In genomic region chr1:41239988-41240610, GRCh38 we compare ENCODE assay signal across 9 cellular contexts. TPM values are rescaled to one million over a fixed set of nuclear protein-coding genes. Genes with fewer than 3 reads are reported as not detected.
DNase-seq lines count a peak whose midpoint lies in the region; ATAC-seq and TF ChIP-seq lines count a peak whose summit lies in the region.
"Had no signal": no experiment of that assay in that cellular context is flagged by ENCODE, and none has a peak within 500 bp of the region (broad histone marks: within the 10 kb centered on the region; RNA-seq: fewer than 3 reads in every experiment).

No MANE protein-coding gene starts in this region.

- peaks cover 0 to 7% of the 10 kb centered on the region in 2 donors for H3K36me3 Mint-ChIP-seq in CD4-positive, alpha-beta memory T cell
- H3K36me3 Mint-ChIP-seq in stimulated activated memory B cell treated with anti-CD40 and anti-IgM and Interleukin-4, amounts not matched to agents 10 μg/mL and 1 μg/mL and 100 μg/mL, for 72 hours: no peaks in the 10 kb centered on the region

- no peak overlapping the region for H2AFZ ChIP-seq in SK-N-SH (ENCODE audit: low read depth)

- ATAC-seq in stimulated activated memory B cell treated with anti-CD40 and anti-IgM and Interleukin-4, amounts not matched to agents 10 μg/mL and 1 μg/mL and 100 μg/mL, for 72 hours: no peak
- ATAC-seq in HG03521 (IDR thresholded peaks at IDR 0.05; ENCODE audit: unreplicated experiment) (no peak), GM21528 (IDR thresholded peaks at IDR 0.05; ENCODE audit: low FRiP score, unreplicated experiment) (no peak)
- ATAC-seq in activated CD4-positive, CD25-positive, alpha-beta regulatory T cell treated with anti-CD3 and anti-CD28 coated beads, Interleukin-2, amount 50 U/mL, for 24 hours: no peak

- peaks cover 30% of the 10 kb centered on the region for H4K20me1 ChIP-seq in SK-N-SH (ENCODE audit: insufficient read depth)

- H3K27me3 ChIP-seq in CD4-positive, alpha-beta memory T cell (ENCODE audit: insufficient read depth, low read length): no peaks in the 10 kb centered on the region
- no peaks in the 10 kb centered on the region for H3K27me3 ChIP-seq in SK-N-SH (ENCODE audit: insufficient read depth)
- H3K27me3 ChIP-seq: SJSA1 had no signal

- no peak overlapping the region for H3K4me3 ChIP-seq in CD4-positive, alpha-beta memory T cell (ENCODE audit: low read length in 2 of 2)
- no peak overlapping the region for H3K4me3 ChIP-seq in HEK293 (ENCODE audit: low read depth, low read length)
- H3K4me3 ChIP-seq in SK-N-SH (ENCODE audit: low read depth in 2 of 2, low read length in 1 of 2): no peak overlapping the region
- H3K4me3 ChIP-seq in fibroblast of the aortic adventitia (ENCODE audit: low read depth, low read length): no peak overlapping the region

- POLR2A ChIA-PET in CD4-positive, alpha-beta memory T cell (lab: Charles Lee; ENCODE audit: partially characterized antibody): interaction anchor here (0.7 to 2.3 kb wide), 2 partner anchors 237 to 260 kb away, joined by 3 to 9 read pairs; partner anchors contain the start of gene CTPS1
- POLR2A ChIA-PET in HEK293 (lab: Yijun Ruan, JAX) (interaction anchor here (0.6 kb wide), 1 partner anchor 26 kb away, joined by 3 read pairs; no protein-coding TSS in a partner anchor), SK-N-SH (lab: Yijun Ruan, JAX) (no interaction called here)

- peak overlapping the region; percentile 18 to 95 (median 89) for H3K27ac Mint-ChIP-seq in CD4-positive, alpha-beta memory T cell
- H3K27ac Mint-ChIP-seq in stimulated activated memory B cell treated with anti-CD40 and anti-IgM and Interleukin-4, amounts not matched to agents 10 μg/mL and 1 μg/mL and 100 μg/mL, for 72 hours: peak overlapping the region; percentile 78

- no peaks in the 10 kb centered on the region for H3K9me3 Mint-ChIP-seq in CD4-positive, alpha-beta memory T cell
- no peaks in the 10 kb centered on the region for H3K9me3 Mint-ChIP-seq in stimulated activated memory B cell treated with anti-CD40 and anti-IgM and Interleukin-4, amounts not matched to agents 10 μg/mL and 1 μg/mL and 100 μg/mL, for 72 hours

- no peak for TF ChIP-seq EP300 in SK-N-SH (IDR thresholded peaks at IDR 0.05; ENCODE audit: borderline replicate concordance in 1 of 2, low read depth in 1 of 2, low read length in 1 of 2)

- TF ChIP-seq RAD21 in SK-N-SH (IDR thresholded peaks at IDR 0.05; ENCODE audit: low read length): peak; percentile 55

- TF ChIP-seq CTCF in HEK293 (tag by site-specific recombination; IDR thresholded peaks at IDR 0.05) (no peak), SK-N-SH (IDR thresholded peaks at IDR 0.05) (peak; percentile 49), fibroblast of the aortic adventitia (IDR thresholded peaks at IDR 0.05; ENCODE audit: insufficient read depth, low read length) (peak; percentile 55)

- peaks cover 36% of the 10 kb centered on the region for H3F3A ChIP-seq in SK-N-SH (replicated peaks; ENCODE audit: insufficient read depth)

- H3K4me3 Mint-ChIP-seq in CD4-positive, alpha-beta memory T cell: peak overlapping the region; percentile 12 to 90 (median 87)
- H3K4me3 Mint-ChIP-seq in stimulated activated memory B cell treated with anti-CD40 and anti-IgM and Interleukin-4, amounts not matched to agents 10 μg/mL and 1 μg/mL and 100 μg/mL, for 72 hours: no peak overlapping the region

- peak in 4 of 5 donors; percentile 26 to 36 (median 31) for DNase-seq in CD4-positive, alpha-beta memory T cell
- DNase-seq in SK-N-SH (no peak), fibroblast of the aortic adventitia (ENCODE audit: low read depth) (peak; percentile 67)

- no peaks in the 10 kb centered on the region for H3K36me3 ChIP-seq in CD4-positive, alpha-beta memory T cell (ENCODE audit: insufficient read depth, low read length)
- H3K36me3 ChIP-seq in HEK293 (ENCODE audit: control insufficient read depth in 2 of 2, insufficient read depth in 1 of 2, low read length in 2 of 2) (no peaks in the 10 kb centered on the region), SK-N-SH (replicated peaks in 1 of 2; ENCODE audit: control insufficient read depth in 1 of 2, insufficient read depth in 2 of 2, low read length in 1 of 2) (peaks cover 0 to 9% of the 10 kb centered on the region in 2 experiments)

- intact Hi-C loops in CD4-positive, alpha-beta memory T cell (cut with micrococcal nuclease): loop anchor here (5.0 kb wide), 3 partner anchors 122 to 378 kb away; partner anchors contain the start of genes CITED4 and FOXO6

- H3K4me2 ChIP-seq in SK-N-SH: peak overlapping the region; percentile 80; the same call in 1 of the 2 replicates

- H3K9ac ChIP-seq in SK-N-SH: peak overlapping the region; percentile 75; the same call in 1 of the 2 replicates

- H3K27me3 Mint-ChIP-seq in CD4-positive, alpha-beta memory T cell: no peaks in the 10 kb centered on the region
- H3K27me3 Mint-ChIP-seq in stimulated activated memory B cell treated with anti-CD40 and anti-IgM and Interleukin-4, amounts not matched to agents 10 μg/mL and 1 μg/mL and 100 μg/mL, for 72 hours: no peaks in the 10 kb centered on the region

- no peak overlapping the region for H3K27ac ChIP-seq in CD4-positive, alpha-beta memory T cell (ENCODE audit: low read depth, low read length)
- H3K27ac ChIP-seq in HEK293 (ENCODE audit: extremely low read depth, low read depth, low read length) (no peak overlapping the region), SK-N-SH (ENCODE audit: low read depth in 2 of 2, low read length in 1 of 2) (peak overlapping the region; percentile 70 to 84; a peak in 3 of 4 replicates)

- peaks cover 20% of the 10 kb centered on the region for H3K4me1 ChIP-seq in CD4-positive, alpha-beta memory T cell (ENCODE audit: insufficient read depth, low read length)
- H3K4me1 ChIP-seq in HEK293 (ENCODE audit: control insufficient read depth, insufficient read depth, low read length) (peaks cover under 1% of the 10 kb centered on the region; the same call in 1 of the 2 replicates), SK-N-SH (ENCODE audit: control insufficient read depth in 1 of 2, insufficient read depth in 2 of 2, low read depth in 1 of 2, low read length in 1 of 2) (peaks cover 17 to 26% of the 10 kb centered on the region in 2 experiments; a peak in 3 of 4 replicates)

- CTCF ChIA-PET in CD4-positive, alpha-beta memory T cell (lab: Charles Lee; ENCODE audit: partially characterized antibody): interaction anchor here (0.9 to 1.4 kb wide), 2 partner anchors 10 to 236 kb away, joined by 3 to 4 read pairs; no protein-coding TSS in a partner anchor
- CTCF ChIA-PET in HEK293 (lab: Yijun Ruan, JAX) (interaction anchor here (0.6 to 1.0 kb wide), 5 partner anchors 92 to 382 kb away, joined by 3 to 5 read pairs (median 3); no protein-coding TSS in a partner anchor), SK-N-SH (lab: Yijun Ruan, JAX) (interaction anchor here (0.7 to 1.4 kb wide), 6 partner anchors 10 to 276 kb away, joined by 3 to 4 read pairs (median 3); no protein-coding TSS in a partner anchor)

- H3K9me2 ChIP-seq in SK-N-SH: no peaks in the 10 kb centered on the region

- H3K4me1 Mint-ChIP-seq in CD4-positive, alpha-beta memory T cell: peaks cover 15 to 28% (median 20%) of the 10 kb centered on the region in 4 donors
- H3K4me1 Mint-ChIP-seq in stimulated activated memory B cell treated with anti-CD40 and anti-IgM and Interleukin-4, amounts not matched to agents 10 μg/mL and 1 μg/mL and 100 μg/mL, for 72 hours: peaks cover 14% of the 10 kb centered on the region

- H3K79me2 ChIP-seq in SK-N-SH (ENCODE audit: insufficient read depth): peaks cover 38% of the 10 kb centered on the region

- H3K9me3 ChIP-seq in CD4-positive, alpha-beta memory T cell (ENCODE audit: control insufficient read depth in 1 of 2, low read length in 2 of 2): no peaks in the 10 kb centered on the region
- H3K9me3 ChIP-seq in HEK293 (ENCODE audit: control insufficient read depth, insufficient read depth, low read depth, low read length) (no peaks in the 10 kb centered on the region), SK-N-SH (no peaks in the 10 kb centered on the region)
- H3K9me3 ChIP-seq: SJSA1 had no signal

TF ChIP-seq in HEK293, 187 proteins besides CTCF, POLR2A, EP300 and RAD21 (continues in another document):
- no peak for TF ChIP-seq RBAK (tag by site-specific recombination; IDR thresholded peaks at IDR 0.05)
- TF ChIP-seq ZBTB44 (tag by site-specific recombination; IDR thresholded peaks at IDR 0.05): peak; percentile 34; the same call in 1 of the 2 replicates
- TF ChIP-seq ZBTB21 (tag by site-specific recombination; IDR thresholded peaks at IDR 0.05): no peak

TF ChIP-seq in SK-N-SH, 30 proteins besides CTCF, POLR2A, EP300 and RAD21 (continues in another document):
- TF ChIP-seq GATA2 (CRISPR knock-in tag; IDR thresholded peaks at IDR 0.05) (no peak), TCF12 (IDR thresholded peaks at IDR 0.05) (peak; percentile 57; the same call in 1 of the 2 replicates), USF1 (IDR thresholded peaks at IDR 0.05; ENCODE audit: borderline replicate concordance, low read depth) (no peak), NFIC (IDR thresholded peaks at IDR 0.05; ENCODE audit: borderline replicate concordance) (no peak), MEF2A (IDR thresholded peaks at IDR 0.05; ENCODE audit: borderline replicate concordance, low read depth) (no peak), RCOR1 (IDR thresholded peaks at IDR 0.05; ENCODE audit: low read length) (no peak), POLR2AphosphoS5 (IDR thresholded peaks at IDR 0.05; ENCODE audit: low read depth, low read length) (no peak), MAX (IDR thresholded peaks at IDR 0.05; ENCODE audit: low read depth) (peak; percentile 28; the same call in 1 of the 2 replicates), JUND (IDR thresholded peaks at IDR 0.05) (0 out of 2 replicates have a peak, but pooled peaks have one; percentile 9), RXRA (IDR thresholded peaks at IDR 0.05; ENCODE audit: borderline replicate concordance, low read depth) (no peak), RFX5 (IDR thresholded peaks at IDR 0.05; ENCODE audit: low read length) (no peak), TEAD4 (IDR thresholded peaks at IDR 0.05; ENCODE audit: borderline replicate concordance, insufficient read depth) (no peak)

RNA-seq across cellular contexts. Expression of gene SCMH1, which starts 2.0 kb away (rescaled TPM):
- total RNA-seq in CD4-positive, alpha-beta memory T cell: 10 to 100 TPM; 19.7 to 27.3 TPM
- polyA plus RNA-seq in CD4-positive, alpha-beta memory T cell: 1 to 10 TPM; 5.3 to 9.7 TPM
- 38.5 and 41.7 TPM in 2 replicates for polyA plus RNA-seq in SK-N-SH (2012; rRNA removed)
- polyA plus RNA-seq in SK-N-SH (2012; cell fraction: cytosol; rRNA removed): 25.7 and 30.3 TPM in 2 replicates
- polyA plus RNA-seq in SK-N-SH (2012; cell fraction: nucleus; rRNA removed): 85.8 and 122 TPM in 2 replicates
- total RNA-seq in fibroblast of the aortic adventitia (ENCODE audit: low replicate concordance): 9.8 and 12.1 TPM in 2 replicates

Comparison
In these comparisons a context has a peak if more than half of its experiments do, and no peak if none do; other contexts are left out.
1. H3K27ac ChIP-seq: peak in SK-N-SH (2 of 2); none in CD4-positive, alpha-beta memory T cell (single experiment) and HEK293 (single experiment).